ENCODE assay signal across 1 cellular context in the genomic region with DNA sequence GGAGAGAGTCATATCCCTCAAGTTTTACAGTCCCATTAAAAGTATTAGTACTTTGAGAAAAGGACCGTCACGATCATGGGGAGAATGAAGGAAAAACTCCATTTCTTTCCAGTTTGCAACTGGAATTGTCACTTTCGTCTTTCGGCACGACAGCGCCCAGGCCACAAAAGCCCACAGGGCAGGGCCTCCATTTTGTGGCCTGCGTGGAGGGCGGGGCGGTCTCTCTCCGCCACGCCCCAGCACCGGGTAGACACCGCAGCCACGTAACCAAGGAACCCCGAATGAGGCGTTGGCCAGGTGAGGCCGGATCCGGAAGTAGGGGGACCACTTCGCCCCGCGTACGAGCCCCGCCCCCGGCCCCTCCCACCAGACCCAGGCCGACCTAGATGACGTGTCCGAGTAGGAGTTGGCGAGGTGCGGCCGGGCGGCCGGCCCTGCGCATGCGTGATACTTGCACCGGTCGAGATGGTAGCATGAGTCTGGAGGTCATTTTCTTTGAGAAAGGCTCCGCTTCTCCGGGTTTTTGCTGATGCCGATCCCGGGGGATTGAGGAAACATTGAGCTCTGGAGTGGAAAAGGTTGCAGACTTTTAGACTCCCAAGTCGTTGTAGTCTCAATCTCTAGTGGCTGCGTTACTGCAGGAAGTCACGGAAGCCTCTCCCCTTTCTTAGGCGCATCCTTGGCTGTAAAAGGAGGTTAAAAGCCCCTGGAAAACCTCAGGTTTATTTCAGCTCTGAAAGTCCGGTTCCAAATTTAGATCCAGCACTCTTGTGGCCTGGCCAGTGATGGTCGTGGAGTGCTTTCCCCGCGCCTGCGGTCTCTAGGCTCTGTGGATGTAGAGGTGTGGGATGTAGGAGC.
TF ChIP-seq lines count a peak whose summit lies in the region.

No MANE protein-coding gene starts in this region.

TF ChIP-seq in HEK293, 187 proteins besides CTCF, POLR2A, EP300 and RAD21 (continued from another document and continues in another):
- TF ChIP-seq, protein P1, sequence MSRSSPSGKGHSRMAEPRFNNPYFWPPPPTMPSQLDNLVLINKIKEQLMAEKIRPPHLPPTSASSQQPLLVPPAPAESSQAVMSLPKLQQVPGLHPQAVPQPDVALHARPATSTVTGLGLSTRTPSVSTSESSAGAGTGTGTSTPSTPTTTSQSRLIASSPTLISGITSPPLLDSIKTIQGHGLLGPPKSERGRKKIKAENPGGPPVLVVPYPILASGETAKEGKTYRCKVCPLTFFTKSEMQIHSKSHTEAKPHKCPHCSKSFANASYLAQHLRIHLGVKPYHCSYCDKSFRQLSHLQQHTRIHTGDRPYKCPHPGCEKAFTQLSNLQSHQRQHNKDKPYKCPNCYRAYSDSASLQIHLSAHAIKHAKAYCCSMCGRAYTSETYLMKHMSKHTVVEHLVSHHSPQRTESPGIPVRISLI (tag by site-specific recombination; IDR thresholded peaks at IDR 0.05) = no peak
- TF ChIP-seq ZBTB21 (tag by site-specific recombination; IDR thresholded peaks at IDR 0.05) (peak; percentile 86), ELK4 (IDR thresholded peaks at IDR 0.05; ENCODE audit: borderline replicate concordance, low read depth, low read length) (no peak), ZNF626 (tag by site-specific recombination; IDR thresholded peaks at IDR 0.05) (no peak), ZNF768 (tag by site-specific recombination; IDR thresholded peaks at IDR 0.05) (no peak), ZNF112 (tag by site-specific recombination; IDR thresholded peaks at IDR 0.05) (no peak), MEIS1 (CRISPR knock-in tag; IDR thresholded peaks at IDR 0.05; ENCODE audit: borderline replicate concordance) (no peak), ZNF394 (tag by site-specific recombination; IDR thresholded peaks at IDR 0.05; ENCODE audit: borderline replicate concordance) (no peak), ZNF248 (tag by site-specific recombination; IDR thresholded peaks at IDR 0.05) (no peak), ZNF830 (tag by site-specific recombination; IDR thresholded peaks at IDR 0.05; ENCODE audit: low read depth) (no peak), ZNF610 (tag by site-specific recombination; IDR thresholded peaks at IDR 0.05; ENCODE audit: borderline replicate concordance) (no peak; the same call in 1 of the 2 replicates), OSR2 (tag by site-specific recombination; IDR thresholded peaks at IDR 0.05) (no peak), KLF9 (tag by site-specific recombination; IDR thresholded peaks at IDR 0.05; ENCODE audit: low read depth) (peak; percentile 98), ZNF404 (tag by site-specific recombination; IDR thresholded peaks at IDR 0.05) (no peak), ZBTB8A (tag by site-specific recombination; IDR thresholded peaks at IDR 0.05) (peak; percentile 79), ZNF239 (tag by site-specific recombination; IDR thresholded peaks at IDR 0.05) (no peak), ZBTB10 (tag by site-specific recombination; IDR thresholded peaks at IDR 0.05) (peak; percentile 86), PRDM6 (tag by site-specific recombination; IDR thresholded peaks at IDR 0.05) (no peak), ZNF658 (tag by site-specific recombination; IDR thresholded peaks at IDR 0.05) (no peak), ZSCAN30 (tag by site-specific recombination; IDR thresholded peaks at IDR 0.05) (0 out of 2 replicates have a peak, but pooled peaks have one; percentile 15), ZNF132 (tag by site-specific recombination; IDR thresholded peaks at IDR 0.05; ENCODE audit: borderline replicate concordance) (no peak), ZNF692 (tag by site-specific recombination; IDR thresholded peaks at IDR 0.05) (peak; percentile 55), MYNN (tag by site-specific recombination; IDR thresholded peaks at IDR 0.05; ENCODE audit: borderline replicate concordance) (no peak), YY2 (tag by site-specific recombination; IDR thresholded peaks at IDR 0.05) (no peak), SP2 (tag by site-specific recombination; IDR thresholded peaks at IDR 0.05) (peak; percentile 98), ZNF514 (tag by site-specific recombination; IDR thresholded peaks at IDR 0.05) (no peak), SP7 (tag by site-specific recombination; IDR thresholded peaks at IDR 0.05) (0 out of 2 replicates have a peak, but pooled peaks have one; percentile 55), GFI1B (tag by site-specific recombination; IDR thresholded peaks at IDR 0.05) (0 out of 2 replicates have a peak, but pooled peaks have one; percentile 42), ZNF660 (tag by site-specific recombination; IDR thresholded peaks at IDR 0.05) (peak; percentile 84), ZNF221 (tag by site-specific recombination; IDR thresholded peaks at IDR 0.05; ENCODE audit: borderline replicate concordance) (no peak)
- TF ChIP-seq, protein P2, sequence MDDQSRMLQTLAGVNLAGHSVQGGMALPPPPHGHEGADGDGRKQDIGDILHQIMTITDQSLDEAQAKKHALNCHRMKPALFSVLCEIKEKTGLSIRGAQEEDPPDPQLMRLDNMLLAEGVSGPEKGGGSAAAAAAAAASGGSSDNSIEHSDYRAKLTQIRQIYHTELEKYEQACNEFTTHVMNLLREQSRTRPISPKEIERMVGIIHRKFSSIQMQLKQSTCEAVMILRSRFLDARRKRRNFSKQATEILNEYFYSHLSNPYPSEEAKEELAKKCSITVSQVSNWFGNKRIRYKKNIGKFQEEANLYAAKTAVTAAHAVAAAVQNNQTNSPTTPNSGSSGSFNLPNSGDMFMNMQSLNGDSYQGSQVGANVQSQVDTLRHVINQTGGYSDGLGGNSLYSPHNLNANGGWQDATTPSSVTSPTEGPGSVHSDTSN (CRISPR knock-in tag; IDR thresholded peaks at IDR 0.05) = 0 out of 2 replicates have a peak, but pooled peaks have one; percentile 40
- TF ChIP-seq, protein P3, sequence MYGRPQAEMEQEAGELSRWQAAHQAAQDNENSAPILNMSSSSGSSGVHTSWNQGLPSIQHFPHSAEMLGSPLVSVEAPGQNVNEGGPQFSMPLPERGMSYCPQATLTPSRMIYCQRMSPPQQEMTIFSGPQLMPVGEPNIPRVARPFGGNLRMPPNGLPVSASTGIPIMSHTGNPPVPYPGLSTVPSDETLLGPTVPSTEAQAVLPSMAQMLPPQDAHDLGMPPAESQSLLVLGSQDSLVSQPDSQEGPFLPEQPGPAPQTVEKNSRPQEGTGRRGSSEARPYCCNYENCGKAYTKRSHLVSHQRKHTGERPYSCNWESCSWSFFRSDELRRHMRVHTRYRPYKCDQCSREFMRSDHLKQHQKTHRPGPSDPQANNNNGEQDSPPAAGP (tag by site-specific recombination; IDR thresholded peaks at IDR 0.05) = peak; percentile 59; the same call in 1 of the 2 replicates
- TF ChIP-seq, protein P4, sequence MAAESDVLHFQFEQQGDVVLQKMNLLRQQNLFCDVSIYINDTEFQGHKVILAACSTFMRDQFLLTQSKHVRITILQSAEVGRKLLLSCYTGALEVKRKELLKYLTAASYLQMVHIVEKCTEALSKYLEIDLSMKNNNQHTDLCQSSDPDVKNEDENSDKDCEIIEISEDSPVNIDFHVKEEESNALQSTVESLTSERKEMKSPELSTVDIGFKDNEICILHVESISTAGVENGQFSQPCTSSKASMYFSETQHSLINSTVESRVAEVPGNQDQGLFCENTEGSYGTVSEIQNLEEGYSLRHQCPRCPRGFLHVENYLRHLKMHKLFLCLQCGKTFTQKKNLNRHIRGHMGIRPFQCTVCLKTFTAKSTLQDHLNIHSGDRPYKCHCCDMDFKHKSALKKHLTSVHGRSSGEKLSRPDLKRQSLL (tag by site-specific recombination; IDR thresholded peaks at IDR 0.05) = peak; percentile 83
- TF ChIP-seq, protein P5, sequence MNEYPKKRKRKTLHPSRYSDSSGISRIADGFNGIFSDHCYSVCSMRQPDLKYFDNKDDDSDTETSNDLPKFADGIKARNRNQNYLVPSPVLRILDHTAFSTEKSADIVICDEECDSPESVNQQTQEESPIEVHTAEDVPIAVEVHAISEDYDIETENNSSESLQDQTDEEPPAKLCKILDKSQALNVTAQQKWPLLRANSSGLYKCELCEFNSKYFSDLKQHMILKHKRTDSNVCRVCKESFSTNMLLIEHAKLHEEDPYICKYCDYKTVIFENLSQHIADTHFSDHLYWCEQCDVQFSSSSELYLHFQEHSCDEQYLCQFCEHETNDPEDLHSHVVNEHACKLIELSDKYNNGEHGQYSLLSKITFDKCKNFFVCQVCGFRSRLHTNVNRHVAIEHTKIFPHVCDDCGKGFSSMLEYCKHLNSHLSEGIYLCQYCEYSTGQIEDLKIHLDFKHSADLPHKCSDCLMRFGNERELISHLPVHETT (tag by site-specific recombination; IDR thresholded peaks at IDR 0.05) = 0 out of 2 replicates have a peak, but pooled peaks have one; percentile 34
- TF ChIP-seq, protein P6, sequence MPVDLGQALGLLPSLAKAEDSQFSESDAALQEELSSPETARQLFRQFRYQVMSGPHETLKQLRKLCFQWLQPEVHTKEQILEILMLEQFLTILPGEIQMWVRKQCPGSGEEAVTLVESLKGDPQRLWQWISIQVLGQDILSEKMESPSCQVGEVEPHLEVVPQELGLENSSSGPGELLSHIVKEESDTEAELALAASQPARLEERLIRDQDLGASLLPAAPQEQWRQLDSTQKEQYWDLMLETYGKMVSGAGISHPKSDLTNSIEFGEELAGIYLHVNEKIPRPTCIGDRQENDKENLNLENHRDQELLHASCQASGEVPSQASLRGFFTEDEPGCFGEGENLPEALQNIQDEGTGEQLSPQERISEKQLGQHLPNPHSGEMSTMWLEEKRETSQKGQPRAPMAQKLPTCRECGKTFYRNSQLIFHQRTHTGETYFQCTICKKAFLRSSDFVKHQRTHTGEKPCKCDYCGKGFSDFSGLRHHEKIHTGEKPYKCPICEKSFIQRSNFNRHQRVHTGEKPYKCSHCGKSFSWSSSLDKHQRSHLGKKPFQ (tag by site-specific recombination; IDR thresholded peaks at IDR 0.05) = no peak
- TF ChIP-seq, protein P7, sequence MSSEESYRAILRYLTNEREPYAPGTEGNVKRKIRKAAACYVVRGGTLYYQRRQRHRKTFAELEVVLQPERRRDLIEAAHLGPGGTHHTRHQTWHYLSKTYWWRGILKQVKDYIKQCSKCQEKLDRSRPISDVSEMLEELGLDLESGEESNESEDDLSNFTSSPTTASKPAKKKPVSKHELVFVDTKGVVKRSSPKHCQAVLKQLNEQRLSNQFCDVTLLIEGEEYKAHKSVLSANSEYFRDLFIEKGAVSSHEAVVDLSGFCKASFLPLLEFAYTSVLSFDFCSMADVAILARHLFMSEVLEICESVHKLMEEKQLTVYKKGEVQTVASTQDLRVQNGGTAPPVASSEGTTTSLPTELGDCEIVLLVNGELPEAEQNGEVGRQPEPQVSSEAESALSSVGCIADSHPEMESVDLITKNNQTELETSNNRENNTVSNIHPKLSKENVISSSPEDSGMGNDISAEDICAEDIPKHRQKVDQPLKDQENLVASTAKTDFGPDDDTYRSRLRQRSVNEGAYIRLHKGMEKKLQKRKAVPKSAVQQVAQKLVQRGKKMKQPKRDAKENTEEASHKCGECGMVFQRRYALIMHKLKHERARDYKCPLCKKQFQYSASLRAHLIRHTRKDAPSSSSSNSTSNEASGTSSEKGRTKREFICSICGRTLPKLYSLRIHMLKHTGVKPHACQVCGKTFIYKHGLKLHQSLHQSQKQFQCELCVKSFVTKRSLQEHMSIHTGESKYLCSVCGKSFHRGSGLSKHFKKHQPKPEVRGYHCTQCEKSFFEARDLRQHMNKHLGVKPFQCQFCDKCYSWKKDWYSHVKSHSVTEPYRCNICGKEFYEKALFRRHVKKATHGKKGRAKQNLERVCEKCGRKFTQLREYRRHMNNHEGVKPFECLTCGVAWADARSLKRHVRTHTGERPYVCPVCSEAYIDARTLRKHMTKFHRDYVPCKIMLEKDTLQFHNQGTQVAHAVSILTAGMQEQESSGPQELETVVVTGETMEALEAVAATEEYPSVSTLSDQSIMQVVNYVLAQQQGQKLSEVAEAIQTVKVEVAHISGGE (tag by site-specific recombination; conservative IDR thresholded peaks at IDR 0.05; ENCODE audit: low read depth) = peak; percentile 97
